ENCODE assay signal across 20 cellular contexts in genomic region chr22:33537059-33537458, GRCh38.
"Had no signal": no experiment of that assay in that cellular context is flagged by ENCODE, and none has a peak within 500 bp of the region (broad histone marks: within the 10 kb centered on the region; RNA-seq: fewer than 3 reads in every experiment).

No MANE protein-coding gene starts in this region.

- H3K27ac ChIP-seq: colonic mucosa, neural progenitor cell, pancreas, prostate gland, right lobe of liver had no signal

- H3K4me3 Mint-ChIP-seq: mesothelial cell of epicardium; natural killer cell treated with Interleukin-12 subunit alpha and Interleukin-12 subunit beta and Interleukin-15 and Interleukin-18, amount 100 ng/mL, for 72 hours; neural progenitor cell; stimulated activated memory B cell treated with anti-CD40 and anti-IgM and Interleukin-4, amounts not matched to agents 10 μg/mL and 1 μg/mL and 100 μg/mL, for 72 hours; stimulated activated naive CD8-positive, alpha-beta T cell treated with anti-CD3 and anti-CD28 coated beads, Interleukin-15, Interleukin-2, amounts not matched to agents 100 ng/mL and 50 ng/mL, for 24 hours had no signal

- H3K9me3 ChIP-seq: colonic mucosa, pancreas, prostate gland, right lobe of liver, spleen, testis, tibial nerve had no signal

- H3K4me3 ChIP-seq: colonic mucosa, neural progenitor cell, pancreas, prostate gland, right lobe of liver, spleen, testis, tibial nerve had no signal

- DNase-seq: caudate nucleus; colonic mucosa; dermis blood vessel endothelial cell; foreskin melanocyte; left colon; nucleus accumbens; pancreas; right lobe of liver; spleen; stimulated activated CD4-positive, alpha-beta T cell treated with anti-CD3 and anti-CD28 coated beads, Interleukin-15, amount 100 ng/mL, for 24 hours; stimulated activated CD4-positive, alpha-beta T cell treated with anti-CD3 and anti-CD28 coated beads, Interleukin-1b, Interleukin-23, amount 100 ng/mL, for 48 hours; stimulated activated CD4-positive, alpha-beta T cell treated with anti-CD3 and anti-CD28 coated beads, Interleukin-4, amount 100 ng/mL, for 24 hours; testis had no signal

- H3K27ac Mint-ChIP-seq: mesothelial cell of epicardium; natural killer cell treated with Interleukin-12 subunit alpha and Interleukin-12 subunit beta and Interleukin-15 and Interleukin-18, amount 100 ng/mL, for 72 hours; neural progenitor cell; stimulated activated memory B cell treated with anti-CD40 and anti-IgM and Interleukin-4, amounts not matched to agents 10 μg/mL and 1 μg/mL and 100 μg/mL, for 72 hours; stimulated activated naive CD8-positive, alpha-beta T cell treated with anti-CD3 and anti-CD28 coated beads, Interleukin-15, Interleukin-2, amounts not matched to agents 100 ng/mL and 50 ng/mL, for 24 hours had no signal

- ATAC-seq: left colon; natural killer cell treated with Interleukin-12 subunit alpha and Interleukin-12 subunit beta and Interleukin-15 and Interleukin-18, amount 100 ng/mL, for 72 hours; pancreas; right lobe of liver; stimulated activated memory B cell treated with anti-CD40 and anti-IgM and Interleukin-4, amounts not matched to agents 10 μg/mL and 1 μg/mL and 100 μg/mL, for 72 hours had no signal

- H3K27me3 Mint-ChIP-seq: natural killer cell treated with Interleukin-12 subunit alpha and Interleukin-12 subunit beta and Interleukin-15 and Interleukin-18, amount 100 ng/mL, for 72 hours; stimulated activated memory B cell treated with anti-CD40 and anti-IgM and Interleukin-4, amounts not matched to agents 10 μg/mL and 1 μg/mL and 100 μg/mL, for 72 hours; stimulated activated naive CD8-positive, alpha-beta T cell treated with anti-CD3 and anti-CD28 coated beads, Interleukin-15, Interleukin-2, amounts not matched to agents 100 ng/mL and 50 ng/mL, for 24 hours had no signal

- H3K36me3 Mint-ChIP-seq: mesothelial cell of epicardium; natural killer cell treated with Interleukin-12 subunit alpha and Interleukin-12 subunit beta and Interleukin-15 and Interleukin-18, amount 100 ng/mL, for 72 hours; neural progenitor cell had no signal

- H3K9me3 Mint-ChIP-seq: mesothelial cell of epicardium; natural killer cell treated with Interleukin-12 subunit alpha and Interleukin-12 subunit beta and Interleukin-15 and Interleukin-18, amount 100 ng/mL, for 72 hours; neural progenitor cell; stimulated activated memory B cell treated with anti-CD40 and anti-IgM and Interleukin-4, amounts not matched to agents 10 μg/mL and 1 μg/mL and 100 μg/mL, for 72 hours had no signal

- H3K4me1 ChIP-seq: colonic mucosa, neural progenitor cell, prostate gland had no signal

- H3K36me3 ChIP-seq: colonic mucosa, neural progenitor cell, pancreas, prostate gland, right lobe of liver, spleen, tibial nerve had no signal

- H3K4me1 Mint-ChIP-seq: mesothelial cell of epicardium had no signal

- H3K27me3 ChIP-seq: colonic mucosa, neural progenitor cell, pancreas, right lobe of liver, spleen, testis, tibial nerve had no signal
